In genomic region chr17:48262982-48263586, GRCh38 we compare ENCODE assay signal across 8 cellular contexts.
DNase-seq lines count a peak whose midpoint lies in the region; TF ChIP-seq lines count a peak whose summit lies in the region.

No MANE protein-coding gene starts in this region.

- DNase-seq in AG09319 (ENCODE audit: extremely low read depth, low read depth) (no peak), OCI-M1 (lab: John Stamatoyannopoulos, UW) (peak; percentile 44), fibroblast of villous mesenchyme (ENCODE audit: low read depth) (no peak), NCI-H226 (no peak), NCI-H1930 (lab: John Stamatoyannopoulos, UW) (no peak), middle frontal gyrus (ENCODE audit: extremely low spot score, low spot score) (no peak)
- no peak for DNase-seq in stimulated activated CD4-positive, alpha-beta T cell treated with anti-CD3 and anti-CD28 coated beads, Interleukin-1b, Interleukin-23, amount 100 ng/mL, for 48 hours

- no peak overlapping the region for H3K4me3 ChIP-seq in GM12875 (ENCODE audit: low read depth, low read length)
- H3K4me3 ChIP-seq in fibroblast of villous mesenchyme (ENCODE audit: low read depth, low read length): no peak overlapping the region

- TF ChIP-seq CTCF in AG09319 (IDR thresholded peaks at IDR 0.05; ENCODE audit: low read depth, low read length) (peak; percentile 24), GM12875 (IDR thresholded peaks at IDR 0.05; ENCODE audit: borderline replicate concordance, insufficient read depth, low read depth, low read length) (peak; percentile 20; the same call in 1 of the 2 replicates), fibroblast of villous mesenchyme (IDR thresholded peaks at IDR 0.05; ENCODE audit: insufficient read depth, low read depth, low read length) (peak; percentile 43)
